Comparison of ENCODE assay signal across 8 cellular contexts in the genomic region with DNA sequence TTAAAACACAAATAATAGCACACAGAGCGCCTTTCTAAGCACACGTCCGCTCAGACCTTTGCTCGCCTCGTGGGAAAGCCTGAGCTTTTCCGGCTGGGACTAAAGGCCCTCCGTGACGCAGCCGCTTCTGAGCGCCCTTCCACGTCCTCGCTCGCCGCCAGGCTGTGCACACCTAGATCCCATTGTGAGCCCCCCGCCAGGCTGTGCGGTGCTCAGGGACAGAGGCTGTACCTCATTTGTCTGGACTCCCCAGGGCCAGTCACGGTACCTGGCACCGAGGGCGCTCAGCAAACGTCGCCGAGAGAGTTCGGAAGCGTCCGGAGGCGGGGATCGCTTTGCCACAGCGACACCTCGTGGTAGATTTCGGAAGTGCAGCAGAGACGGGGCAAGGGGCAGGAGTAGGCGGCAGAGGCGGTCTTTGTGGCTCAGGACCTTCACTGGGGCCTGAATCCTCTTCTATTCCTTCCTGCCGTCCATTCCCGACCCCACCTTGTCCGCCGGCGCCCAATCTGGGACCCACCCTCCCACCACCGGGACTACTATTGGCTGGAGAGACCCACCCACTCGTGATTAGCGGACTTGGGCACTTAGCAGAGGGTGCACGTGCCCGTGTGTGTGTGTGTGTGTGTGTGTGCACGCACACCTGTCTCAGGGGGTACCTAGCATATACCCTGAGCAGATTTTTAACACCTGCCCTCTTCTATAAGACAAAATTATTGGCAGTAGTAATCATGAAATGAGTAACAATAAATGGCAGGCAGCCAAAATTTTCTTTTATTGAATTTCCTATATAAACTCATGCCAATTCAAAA.
DNase-seq lines count a peak whose midpoint lies in the region; ATAC-seq, FAIRE-seq and TF ChIP-seq lines count a peak whose summit lies in the region.

No MANE protein-coding gene starts in this region.

- H3K9ac ChIP-seq in Karpas-422 (ENCODE audit: low read length): peak overlapping the region; percentile 41

- H3K27ac ChIP-seq in Karpas-422 (ENCODE audit: low read length): no peak overlapping the region
- H3K27ac ChIP-seq in RWPE2 (ENCODE audit: poor library complexity, severe bottlenecking): no peak overlapping the region
- no peak overlapping the region for H3K27ac ChIP-seq in neutrophil

- no peaks in the 10 kb centered on the region for H3K36me3 ChIP-seq in Karpas-422 (ENCODE audit: insufficient read depth, low read length)
- no peaks in the 10 kb centered on the region for H3K36me3 ChIP-seq in RWPE2 (ENCODE audit: low read depth)
- no peaks in the 10 kb centered on the region for H3K36me3 ChIP-seq in neutrophil

- no peaks in the 10 kb centered on the region for H3K79me2 ChIP-seq in Karpas-422 (ENCODE audit: low read length)

- no peaks in the 10 kb centered on the region for H3K27me3 ChIP-seq in Karpas-422 (ENCODE audit: low read length)
- H3K27me3 ChIP-seq in RWPE2 (ENCODE audit: insufficient read depth, poor library complexity, severe bottlenecking): no peaks in the 10 kb centered on the region
- H3K27me3 ChIP-seq in neutrophil: peaks cover 100% of the 10 kb centered on the region

- H4K20me1 ChIP-seq in Karpas-422 (ENCODE audit: insufficient read depth, low read depth, low read length): no peaks in the 10 kb centered on the region

- peak; percentile 86 for ATAC-seq in GM21576 (IDR thresholded peaks at IDR 0.05; ENCODE audit: unreplicated experiment)
- peak; percentile 88 for ATAC-seq in RWPE2 (ENCODE audit: low read depth)

- peak; percentile 100 for TF ChIP-seq CTCF in RWPE2 (IDR thresholded peaks at IDR 0.05; ENCODE audit: poor library complexity, severe bottlenecking)
- peak; percentile 96 for TF ChIP-seq CTCF in neutrophil (IDR thresholded peaks at IDR 0.05)

- no peaks in the 10 kb centered on the region for H3K9me2 ChIP-seq in Karpas-422 (replicated peaks; ENCODE audit: insufficient read depth, low read length)

- DNase-seq in DMS53 (lab: John Stamatoyannopoulos, UW) (peak; percentile 82), Karpas-422 (peak; percentile 94), RWPE2 (ENCODE audit: low spot score) (no peak), activated gamma-delta T cell (lab: John Stamatoyannopoulos, UW) (peak; percentile 25), frontal cortex (ENCODE audit: low spot score in 2 of 2) (peak; percentile 74 to 86), stromal cell of bone marrow (ENCODE audit: low read depth) (peak; percentile 29)

- peak overlapping the region; percentile 59 for H2AFZ ChIP-seq in Karpas-422 (ENCODE audit: low read length)

- H3K9me3 ChIP-seq in Karpas-422 (ENCODE audit: low read length) (no peaks in the 10 kb centered on the region), RWPE2 (ENCODE audit: severe bottlenecking) (no peaks in the 10 kb centered on the region), neutrophil (no peaks in the 10 kb centered on the region)

- peaks cover 10% of the 10 kb centered on the region for H3K4me1 ChIP-seq in Karpas-422 (ENCODE audit: low read length)
- peaks cover 9% of the 10 kb centered on the region for H3K4me1 ChIP-seq in RWPE2 (ENCODE audit: insufficient read depth, poor library complexity, severe bottlenecking)
- peaks cover 4 to 9% of the 10 kb centered on the region in 2 experiments for H3K4me1 ChIP-seq in neutrophil (ENCODE audit: control insufficient read depth in 1 of 2, insufficient read depth in 1 of 2, low read depth in 1 of 2, low read length in 1 of 2)

- peak overlapping the region; percentile 51 for H3K4me2 ChIP-seq in Karpas-422 (ENCODE audit: low read depth, low read length, poor library complexity, severe bottlenecking)

- H3K4me3 ChIP-seq in Karpas-422 (ENCODE audit: low read length) (peak overlapping the region; percentile 45; the same call in 1 of the 2 replicates), RWPE2 (ENCODE audit: severe bottlenecking) (peak overlapping the region; percentile 27), neutrophil (ENCODE audit: low read depth in 1 of 2, low read length in 1 of 2) (peak overlapping the region; percentile 22 to 55)

- FAIRE-seq in frontal cortex (lab: Jason Lieb, UNC): no peak
